8 cellular contexts compared by ENCODE assay signal in the genomic region with DNA sequence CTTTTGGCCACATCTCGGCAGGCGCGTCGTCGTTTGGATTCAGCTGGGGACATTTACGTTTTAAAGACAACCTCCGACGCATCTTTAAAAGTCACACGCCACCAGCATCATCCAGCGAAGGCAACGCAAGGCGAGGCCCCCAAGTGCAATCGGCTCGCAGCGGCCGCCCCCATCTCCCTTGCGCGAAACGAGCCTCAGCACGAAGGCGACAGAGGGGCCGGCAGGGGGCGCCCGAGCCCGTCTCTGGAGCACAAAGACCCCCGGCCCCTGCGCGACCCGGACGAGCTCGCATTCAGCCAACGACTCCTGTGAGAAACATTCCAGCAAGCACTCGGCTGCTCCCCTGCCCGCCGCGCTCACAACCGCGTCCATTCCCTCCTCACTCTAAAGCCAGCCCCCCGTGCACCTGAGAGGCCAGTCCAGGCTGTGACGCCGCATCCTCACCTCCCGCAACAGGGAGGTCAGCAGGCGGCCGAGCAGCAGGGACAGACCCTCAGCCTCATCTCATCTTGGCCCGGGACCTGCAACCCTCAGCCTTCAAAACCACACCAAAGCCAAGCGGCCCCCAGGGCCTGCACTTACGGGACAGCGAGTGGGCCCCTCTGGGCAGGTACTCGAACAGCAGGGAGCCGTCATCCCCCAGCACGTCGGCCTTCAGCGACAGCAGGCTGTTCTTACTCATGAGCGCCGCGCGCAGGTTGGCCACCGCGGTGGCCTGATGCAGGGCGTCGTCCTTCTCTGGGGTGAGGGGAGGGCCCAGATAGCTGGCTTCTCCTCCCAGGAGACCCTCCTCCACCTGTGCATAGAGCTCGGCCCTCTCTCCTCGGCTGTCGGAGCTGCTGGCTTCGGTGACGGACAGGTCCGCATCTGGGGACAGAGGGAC. TPM values are rescaled to one million over a fixed set of nuclear protein-coding genes. Genes with fewer than 3 reads are reported as not detected.
DNase-seq lines count a peak whose midpoint lies in the region; ATAC-seq, FAIRE-seq and TF ChIP-seq lines count a peak whose summit lies in the region.

No MANE protein-coding gene starts in this region.

- no peak overlapping the region for H3K4me2 ChIP-seq in K562 (ENCODE audit: insufficient read depth, low read length)

- TF ChIP-seq EP300 in K562 (IDR thresholded peaks at IDR 0.05; ENCODE audit: low read length): no peak

- DNase-seq in HEK293T (ENCODE audit: extremely low spot score): peak; percentile 74
- DNase-seq in K562 (ENCODE audit: extremely low read depth in 1 of 4, low spot score in 3 of 4): peak; percentile 43 to 64 (median 52)
- DNase-seq in stimulated activated naive B cell treated with anti-CD40 and anti-IgM and Interleukin-4, amounts not matched to agents 10 μg/mL and 1 μg/mL and 100 μg/mL, for 72 hours: no peak
- no peak for DNase-seq in HPDE6-E6E7 (ENCODE audit: extremely low spot score)
- DNase-seq in HTR-8/SVneo (ENCODE audit: insufficient read length, low spot score): no peak

- peak overlapping the region in 1 of 2 donors; percentile 46 for H3K4me3 Mint-ChIP-seq in stimulated activated naive B cell treated with anti-CD40 and anti-IgM and Interleukin-4, amounts not matched to agents 10 μg/mL and 1 μg/mL and 100 μg/mL, for 72 hours

- CTCF ChIA-PET in HEK293T (lab: Yijun Ruan, JAX) (interaction anchor here (0.6 to 1.8 kb wide), 6 partner anchors 9 to 90 kb away, joined by 3 to 8 read pairs (median 4); a partner anchor contains a TSS), K562 (lab: Yijun Ruan, JAX; ENCODE audit: low intra/inter-chr PET ratio) (interaction anchor here (1.4 kb wide), 1 partner anchor 198 kb away, joined by 3 read pairs; no protein-coding TSS in a partner anchor)

- no peak overlapping the region for H2AFZ ChIP-seq in K562 (ENCODE audit: low read depth, low read length)

- peak; percentile 92 for TF ChIP-seq CTCF in 22Rv1 (IDR thresholded peaks at IDR 0.05)
- TF ChIP-seq CTCF in K562 (IDR thresholded peaks at IDR 0.05 in 2 of 3, conservative IDR thresholded peaks at IDR 0.05 in 1 of 3; ENCODE audit: insufficient read depth in 2 of 3, low read depth in 1 of 3, low read length in 3 of 3): peak; percentile 46 to 62 (median 52)

- no peak for FAIRE-seq in K562 (lab: Jason Lieb, UNC)
- FAIRE-seq in HTR-8/SVneo (lab: Jason Lieb, UNC): no peak

- WGBS in K562 (ENCODE audit: insufficient coverage, low coverage, missing lambda C conversion rate): 54% methylated on average over 40 of the region's 67 CpGs

- peaks cover 0 to 3% of the 10 kb centered on the region in 2 donors for H3K27me3 Mint-ChIP-seq in stimulated activated naive B cell treated with anti-CD40 and anti-IgM and Interleukin-4, amounts not matched to agents 10 μg/mL and 1 μg/mL and 100 μg/mL, for 72 hours

- BruUV-seq in K562 (replicated peaks; lab: Mats Ljungman, UMichigan): no TSS peak

- H3K9me3 Mint-ChIP-seq in stimulated activated naive B cell treated with anti-CD40 and anti-IgM and Interleukin-4, amounts not matched to agents 10 μg/mL and 1 μg/mL and 100 μg/mL, for 72 hours: no peaks in the 10 kb centered on the region

- no peaks in the 10 kb centered on the region; the same call in 1 of the 2 replicates for H4K20me1 ChIP-seq in K562 (replicated peaks; ENCODE audit: control insufficient read depth, insufficient read depth, low read length)

- no peaks in the 10 kb centered on the region for H3K36me3 ChIP-seq in K562 (ENCODE audit: control insufficient read depth, insufficient read depth, low read length)

- H3K27ac ChIP-seq in 22Rv1: no peak overlapping the region
- H3K27ac ChIP-seq in K562 (ENCODE audit: extremely low read depth, low read depth, low read length): no peak overlapping the region

- no peak overlapping the region; a peak in 1 of 4 replicates for H3K9ac ChIP-seq in K562 (ENCODE audit: insufficient read depth in 1 of 2, low read depth in 2 of 2, low read length in 2 of 2)

- TF ChIP-seq POLR2A in K562 (conservative IDR thresholded peaks at IDR 0.05): no peak

- H3K4me1 Mint-ChIP-seq in stimulated activated naive B cell treated with anti-CD40 and anti-IgM and Interleukin-4, amounts not matched to agents 10 μg/mL and 1 μg/mL and 100 μg/mL, for 72 hours: peaks cover 4 to 5% of the 10 kb centered on the region in 2 donors

- TF ChIP-seq RAD21 in K562 (CRISPR knock-in tag; conservative IDR thresholded peaks at IDR 0.05 in 1 of 2, IDR thresholded peaks at IDR 0.05 in 1 of 2): peak in 1 of 2 experiments; percentile 45; a peak in 2 of 4 replicates

- H3K27me3 ChIP-seq in K562 (ENCODE audit: control insufficient read depth in 2 of 2, insufficient read depth in 2 of 2, low read length in 2 of 2): no peaks in the 10 kb centered on the region

- in situ Hi-C loops in K562 (cut with MboI): no loop called here

- intact Hi-C loops in K562 (cut with micrococcal nuclease): no loop called here

- ATAC-seq in K562 (peak; percentile 74), GM19467 (IDR thresholded peaks at IDR 0.05; ENCODE audit: unreplicated experiment) (no peak)
- peak; percentile 31 to 46 for ATAC-seq in stimulated activated naive B cell treated with anti-CD40 and anti-IgM and Interleukin-4, amounts not matched to agents 10 μg/mL and 1 μg/mL and 100 μg/mL, for 72 hours (replicated peaks)

- H3K27ac Mint-ChIP-seq in stimulated activated naive B cell treated with anti-CD40 and anti-IgM and Interleukin-4, amounts not matched to agents 10 μg/mL and 1 μg/mL and 100 μg/mL, for 72 hours: no peak overlapping the region

- H3K4me3 ChIP-seq in K562 (no peak overlapping the region), iPS-18c (ENCODE audit: insufficient read depth, low read depth, low read length) (peak overlapping the region; percentile 49)

- H3K9me1 ChIP-seq in K562 (ENCODE audit: control insufficient read depth, insufficient read depth, low read length): no peaks in the 10 kb centered on the region

- no peaks in the 10 kb centered on the region for H3K79me2 ChIP-seq in K562 (ENCODE audit: control insufficient read depth, insufficient read depth, low read length)

- no peaks in the 10 kb centered on the region for H3K9me3 ChIP-seq in K562 (replicated peaks; ENCODE audit: control insufficient read depth, insufficient read depth, low read depth, low read length)
- H3K9me3 ChIP-seq in iPS-18c (ENCODE audit: control insufficient read depth, insufficient read depth, low read length): no peaks in the 10 kb centered on the region

- H3K4me1 ChIP-seq in K562 (replicated peaks in 1 of 2; ENCODE audit: control insufficient read depth in 2 of 2, insufficient read depth in 2 of 2, low read length in 2 of 2): peaks cover 12 to 45% of the 10 kb centered on the region in 2 experiments; a peak in 4 of 5 replicates

- peaks cover 3 to 5% of the 10 kb centered on the region in 2 donors for H3K36me3 Mint-ChIP-seq in stimulated activated naive B cell treated with anti-CD40 and anti-IgM and Interleukin-4, amounts not matched to agents 10 μg/mL and 1 μg/mL and 100 μg/mL, for 72 hours

- POLR2A ChIA-PET in HEK293T (lab: Yijun Ruan, JAX) (interaction anchor here (0.9 to 1.7 kb wide), 3 partner anchors 9 to 181 kb away, joined by 3 to 5 read pairs (median 4); a partner anchor contains a TSS), K562 (lab: Yijun Ruan, JAX) (no interaction called here)

RNA-seq across cellular contexts. Expression of a gene that starts 35.8 kb away (rescaled TPM):
- total RNA-seq in K562 (2011; cell fraction: chromatin; rRNA removed; ENCODE audit: low replicate concordance): 22.0 and 60.9 TPM in 2 replicates
- 104 and 105 TPM in 2 replicates for total RNA-seq in K562 (2011; cell fraction: nucleolus; rRNA removed)
- total RNA-seq in K562 (2011; cell fraction: nucleoplasm; rRNA removed): 35.7 and 41.6 TPM in 2 replicates
- total RNA-seq in K562 (2014; rRNA removed) (62.7 and 92.2 TPM in 2 replicates), K562 (2014; rRNA removed; fragmentation: Illumina TruSeq; extraction: Trizol) (8.2 and 8.3 TPM in 2 replicates), K562 (2015; rRNA removed; fragmentation: Illumina TruSeq; extraction: Trizol) (26.5 and 28.3 TPM in 2 replicates), K562 (2021) (97.3 and 104 TPM in 2 replicates)
- polyA plus RNA-seq in K562 (2011; rRNA removed) (29.5 and 48.0 TPM in 2 replicates), K562 (2014; fragmentation: Illumina TruSeq; extraction: Trizol) (10.3 and 24.9 TPM in 2 replicates), K562 (2014; fragmentation: Nextera tagmentation; extraction: Ambion mirVana) (1 to 10 TPM in 1 of 2 experiments, under 1 TPM in 1; 0.34 to 1.1 TPM), K562 (2014; rRNA removed) (62.6 and 84.4 TPM in 2 replicates)
- polyA plus RNA-seq in K562 (2011; cell fraction: cytosol; rRNA removed): 27.4 and 73.4 TPM in 2 replicates
- polyA plus RNA-seq in K562 (2011; cell fraction: nucleus; rRNA removed): 238 and 316 TPM in 2 replicates
- 65.5 and 70.1 TPM in 2 replicates for polyA plus RNA-seq in K562 (2012)
- 1.6 and 4.4 TPM in 2 replicates for polyA minus RNA-seq in K562 (2011; rRNA and poly(A)+ RNA removed)
- polyA minus RNA-seq in K562 (2011; cell fraction: cytosol; rRNA and poly(A)+ RNA removed): 14.8 and 20.6 TPM in 2 replicates
- 47.3 and 53.0 TPM in 2 replicates for polyA minus RNA-seq in K562 (2011; cell fraction: nucleus; rRNA and poly(A)+ RNA removed)

RNA-seq across cellular contexts. Expression of a gene that starts 38.9 kb away (rescaled TPM):
- total RNA-seq in K562 (2011; cell fraction: chromatin; rRNA removed; ENCODE audit: low replicate concordance): 6.7 and 27.9 TPM in 2 replicates
- total RNA-seq in K562 (2011; cell fraction: nucleolus; rRNA removed): 29.6 and 36.2 TPM in 2 replicates
- 12.0 and 12.1 TPM in 2 replicates for total RNA-seq in K562 (2011; cell fraction: nucleoplasm; rRNA removed)
- total RNA-seq in K562 (2014; rRNA removed) (9.5 and 12.7 TPM in 2 replicates), K562 (2014; rRNA removed; fragmentation: Illumina TruSeq; extraction: Trizol) (0.11 and 0.32 TPM in 2 replicates), K562 (2015; rRNA removed; fragmentation: Illumina TruSeq; extraction: Trizol) (2.7 and 2.8 TPM in 2 replicates), K562 (2021) (9.3 and 10.2 TPM in 2 replicates)
- polyA plus RNA-seq in K562 (2011; rRNA removed) (1.5 and 3.9 TPM in 2 replicates), K562 (2014; fragmentation: Illumina TruSeq; extraction: Trizol) (0.83 and 2.3 TPM in 2 replicates), K562 (2014; fragmentation: Nextera tagmentation; extraction: Ambion mirVana) (not detected), K562 (2014; rRNA removed) (17.1 and 20.2 TPM in 2 replicates)
- polyA plus RNA-seq in K562 (2011; cell fraction: cytosol; rRNA removed): 4.5 and 15.8 TPM in 2 replicates
- polyA plus RNA-seq in K562 (2011; cell fraction: nucleus; rRNA removed): 37.1 and 90.0 TPM in 2 replicates
- polyA plus RNA-seq in K562 (2012): 5.5 and 10.7 TPM in 2 replicates
- 0.06 and 0.25 TPM in 2 replicates for polyA minus RNA-seq in K562 (2011; rRNA and poly(A)+ RNA removed)
- 1.2 and 1.5 TPM in 2 replicates for polyA minus RNA-seq in K562 (2011; cell fraction: cytosol; rRNA and poly(A)+ RNA removed)
- 4.7 and 7.7 TPM in 2 replicates for polyA minus RNA-seq in K562 (2011; cell fraction: nucleus; rRNA and poly(A)+ RNA removed)

RNA-seq across cellular contexts. Expression of a gene that starts 55.7 kb away (rescaled TPM):
- 6.4 and 23.8 TPM in 2 replicates for total RNA-seq in K562 (2011; cell fraction: chromatin; rRNA removed; ENCODE audit: low replicate concordance)
- 8.2 and 11.0 TPM in 2 replicates for total RNA-seq in K562 (2011; cell fraction: nucleolus; rRNA removed)
- total RNA-seq in K562 (2011; cell fraction: nucleoplasm; rRNA removed): 6.0 and 7.5 TPM in 2 replicates
- total RNA-seq in K562 (2014; rRNA removed) (2.2 and 2.6 TPM in 2 replicates), K562 (2014; rRNA removed; fragmentation: Illumina TruSeq; extraction: Trizol) (0.38 and 0.40 TPM in 2 replicates), K562 (2015; rRNA removed; fragmentation: Illumina TruSeq; extraction: Trizol) (2.3 TPM in 2 replicates), K562 (2021) (4.1 and 4.6 TPM in 2 replicates)
- polyA plus RNA-seq in K562 (2011; rRNA removed) (1.1 and 1.7 TPM in 2 replicates), K562 (2014; fragmentation: Illumina TruSeq; extraction: Trizol) (0.39 and 1.1 TPM in 2 replicates), K562 (2014; fragmentation: Nextera tagmentation; extraction: Ambion mirVana) (under 1 TPM; 0.29 to 0.58 TPM), K562 (2014; rRNA removed) (1.3 and 2.0 TPM in 2 replicates)
- 1.7 and 3.0 TPM in 2 replicates for polyA plus RNA-seq in K562 (2011; cell fraction: cytosol; rRNA removed)
- polyA plus RNA-seq in K562 (2011; cell fraction: nucleus; rRNA removed): 4.8 and 8.1 TPM in 2 replicates
- polyA plus RNA-seq in K562 (2012): 2.3 and 3.0 TPM in 2 replicates
- polyA minus RNA-seq in K562 (2011; rRNA and poly(A)+ RNA removed): 13.0 and 13.5 TPM in 2 replicates
- 14.3 and 18.7 TPM in 2 replicates for polyA minus RNA-seq in K562 (2011; cell fraction: cytosol; rRNA and poly(A)+ RNA removed)
- polyA minus RNA-seq in K562 (2011; cell fraction: nucleus; rRNA and poly(A)+ RNA removed): 4.2 and 5.1 TPM in 2 replicates

Comparison
In these comparisons a context has a peak if more than half of its experiments do, and no peak if none do; other contexts are left out.
1. DNase-seq: peak in HEK293T (single experiment) and K562 (4 of 4); none in stimulated activated naive B cell treated with anti-CD40 and anti-IgM and Interleukin-4, amounts not matched to agents 10 μg/mL and 1 μg/mL and 100 μg/mL, for 72 hours (single experiment), HPDE6-E6E7 (single experiment) and HTR-8/SVneo (single experiment).